In genomic region chr1:181479137-181479745, GRCh38 we compare ENCODE assay signal across 8 cellular contexts. TPM values are rescaled to one million over a fixed set of nuclear protein-coding genes. Genes with fewer than 3 reads are reported as not detected.
DNase-seq lines count a peak whose midpoint lies in the region; ATAC-seq, FAIRE-seq and TF ChIP-seq lines count a peak whose summit lies in the region.

No MANE protein-coding gene starts in this region.

- H3K27ac ChIP-seq in endothelial cell of umbilical vein (ENCODE audit: insufficient read depth, low read depth, low read length), result no peak overlapping the region

- TF ChIP-seq POLR2A in endothelial cell of umbilical vein (IDR thresholded peaks at IDR 0.05; ENCODE audit: low read depth, low read length), result no peak

- no peak overlapping the region for H3K4me3 ChIP-seq in endothelial cell of umbilical vein (replicated peaks in 1 of 3; ENCODE audit: insufficient read depth in 1 of 3, low read depth in 1 of 3, low read length in 3 of 3)

- no peak overlapping the region for H3K9ac ChIP-seq in endothelial cell of umbilical vein (replicated peaks; ENCODE audit: extremely low read depth, insufficient read depth, low read length)

- FAIRE-seq in endothelial cell of umbilical vein (lab: Jason Lieb, UNC), result peak; percentile 78

- TF ChIP-seq CTCF in endothelial cell of umbilical vein (IDR thresholded peaks at IDR 0.05; ENCODE audit: extremely low read depth in 1 of 2, insufficient read depth in 1 of 2, low read depth in 1 of 2, low read length in 2 of 2), result peak; percentile 60 to 61

- H4K20me1 ChIP-seq in endothelial cell of umbilical vein (replicated peaks; ENCODE audit: control insufficient read depth, extremely low read depth, insufficient read depth, low read length), result no peaks in the 10 kb centered on the region

- BruUV-seq in endothelial cell of umbilical vein (replicated peaks; lab: Mats Ljungman, UMichigan), result no TSS peak

- no peaks in the 10 kb centered on the region for H3K36me3 ChIP-seq in endothelial cell of umbilical vein (ENCODE audit: control insufficient read depth in 2 of 2, extremely low read depth in 1 of 2, insufficient read depth in 2 of 2, low read length in 2 of 2)

- peak; percentile 41 for ATAC-seq in HG02571 (IDR thresholded peaks at IDR 0.05; ENCODE audit: unreplicated experiment)
- no peak for ATAC-seq in GM19351 (IDR thresholded peaks at IDR 0.05; ENCODE audit: unreplicated experiment)

- H3K79me2 ChIP-seq in endothelial cell of umbilical vein (ENCODE audit: control insufficient read depth, insufficient read depth, low read length), result no peaks in the 10 kb centered on the region

- peak; percentile 62 for DNase-seq in ACHN
- DNase-seq in GM04504 (ENCODE audit: low read depth), result peak; percentile 32
- DNase-seq in NCI-H1417 treated with DMSO at 0.1 percent for 48 hours (lab: John Stamatoyannopoulos, UW), result peak; percentile 52
- DNase-seq in T follicular helper cell (ENCODE audit: low read depth), result peak; percentile 5
- peak; percentile 49 for DNase-seq in endothelial cell of umbilical vein (ENCODE audit: low read depth, low spot score)
- DNase-seq in midbrain (lab: John Stamatoyannopoulos, UW), result peak; percentile 81

- no peak overlapping the region for H2AFZ ChIP-seq in endothelial cell of umbilical vein (ENCODE audit: low read depth, low read length)

- intact Hi-C loops in endothelial cell of umbilical vein (cut with micrococcal nuclease), result loop anchor here (1.0 kb wide), 3 partner anchors 575 to 917 kb away; no protein-coding TSS in a partner anchor

- POLR2A ChIA-PET in endothelial cell of umbilical vein (lab: Charles Lee), result no interaction called here

- H3K9me1 ChIP-seq in endothelial cell of umbilical vein (replicated peaks; ENCODE audit: control insufficient read depth, extremely low read depth, insufficient read depth, low read length), result no peaks in the 10 kb centered on the region

- H3K9me3 ChIP-seq in endothelial cell of umbilical vein (replicated peaks; ENCODE audit: control insufficient read depth, insufficient read depth, low read length), result no peaks in the 10 kb centered on the region

- no peak overlapping the region for H3K4me2 ChIP-seq in endothelial cell of umbilical vein (ENCODE audit: insufficient read depth, low read length)

- CTCF ChIA-PET in endothelial cell of umbilical vein (lab: Charles Lee), result interaction anchor here (0.6 to 8.8 kb wide), 17 partner anchors 9 to 1306 kb away, joined by 3 to 180 read pairs (median 6); partner anchors contain the start of gene GLUL

- H3K4me1 ChIP-seq in endothelial cell of umbilical vein (ENCODE audit: control insufficient read depth, extremely low read depth, insufficient read depth, low read length), result no peaks in the 10 kb centered on the region

- dilution Hi-C loops in endothelial cell of umbilical vein (cut with MboI; ENCODE audit: extremely low pct_ligation_motif_present, low sequenced_read_pairs), result no loop called here

- in situ Hi-C loops in ACHN (cut with HindIII; ENCODE audit: low pct_ligation_motif_present, low pct_unique_long_range_greater_than_20kb, low sequenced_read_pairs), result loop anchor here (25.0 kb wide), 1 partner anchor 458 kb away; no protein-coding TSS in a partner anchor

- H3K27me3 ChIP-seq in endothelial cell of umbilical vein (ENCODE audit: control insufficient read depth in 2 of 2, insufficient read depth in 2 of 2, low read length in 2 of 2), result peaks cover 21 to 30% of the 10 kb centered on the region in 2 experiments

TF ChIP-seq in endothelial cell of umbilical vein, 7 proteins besides CTCF, POLR2A, EP300 and RAD21:
- TF ChIP-seq GATA2 (IDR thresholded peaks at IDR 0.05; ENCODE audit: insufficient read depth, insufficient read length, low read depth, low read length) (no peak), JUN (IDR thresholded peaks at IDR 0.05; ENCODE audit: borderline replicate concordance, insufficient read depth, insufficient read length, low read depth) (no peak), MAX (IDR thresholded peaks at IDR 0.05; ENCODE audit: insufficient read depth, insufficient read length) (no peak), MYC (IDR thresholded peaks at IDR 0.05; ENCODE audit: low read depth, low read length) (no peak)

RNA-seq across cellular contexts. Expression of gene CACNA1E, which starts 4.1 kb away (rescaled TPM):
- total RNA-seq in endothelial cell of umbilical vein, result not detected in 2 replicates
- polyA plus RNA-seq in endothelial cell of umbilical vein, result not detected in 2 replicates
- not detected in 2 replicates for polyA plus RNA-seq in endothelial cell of umbilical vein (2011; cell fraction: cytosol; rRNA removed)
- polyA plus RNA-seq in endothelial cell of umbilical vein (2011; cell fraction: nucleus; rRNA removed), result not detected in 2 replicates
- not detected in 2 replicates for polyA plus RNA-seq in endothelial cell of umbilical vein (2012)
- not detected in 2 replicates for polyA minus RNA-seq in endothelial cell of umbilical vein
- polyA minus RNA-seq in endothelial cell of umbilical vein (2011; cell fraction: cytosol; rRNA and poly(A)+ RNA removed), result not detected
- not detected in 2 replicates for polyA minus RNA-seq in endothelial cell of umbilical vein (2011; cell fraction: nucleus; rRNA and poly(A)+ RNA removed)

Comparison
In these comparisons a context has a peak if more than half of its experiments do, and no peak if none do; other contexts are left out.
1. DNase-seq: peak in every context shown above with its lines; median percentile 81 in midbrain; 62 in ACHN; 52 in NCI-H1417 treated with DMSO at 0.1 percent for 48 hours; 49 in endothelial cell of umbilical vein; 32 in GM04504; 5 in T follicular helper cell.